ENCODE assay signal across 21 cellular contexts in the genomic region with DNA sequence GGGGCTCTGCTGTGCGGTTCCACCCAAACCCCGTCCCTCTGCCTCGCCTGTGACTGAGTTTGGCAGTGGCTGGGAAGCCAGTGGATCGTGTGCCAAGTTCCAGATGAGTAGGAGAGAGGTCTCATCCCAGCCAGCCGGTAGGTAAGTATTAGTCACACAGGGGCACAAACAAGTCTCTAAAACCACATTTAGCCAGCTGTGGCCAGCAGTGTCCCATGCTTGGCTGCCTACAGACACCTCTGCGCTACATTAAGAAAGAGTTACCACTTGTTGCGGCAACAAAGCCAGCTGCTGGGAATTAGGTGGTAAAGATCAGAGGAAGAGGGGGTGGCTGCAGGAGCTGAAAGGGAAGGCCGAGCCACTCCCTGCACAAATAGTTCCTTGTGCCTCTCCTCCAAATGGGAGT.
A peak's percentile ranks its signal among the peaks of the same experiment; 100 is the strongest.
DNase-seq lines count a peak whose midpoint lies in the region; ATAC-seq and TF ChIP-seq lines count a peak whose summit lies in the region.
"Had no signal": no experiment of that assay in that cellular context is flagged by ENCODE, and none has a peak within 500 bp of the region (broad histone marks: within the 10 kb centered on the region; RNA-seq: fewer than 3 reads in every experiment).

No MANE protein-coding gene starts in this region.

- no peaks in the 10 kb centered on the region for H3K9me3 ChIP-seq in subcutaneous abdominal adipose tissue (ENCODE audit: control insufficient read depth in 5 of 5, low read length in 5 of 5)
- H3K9me3 ChIP-seq: suprapubic skin had no signal

- TF ChIP-seq POLR2A in erythroblast (IDR thresholded peaks at IDR 0.05; ENCODE audit: low read length) = no peak

- peak overlapping the region; percentile 4 for H3K27ac Mint-ChIP-seq in activated naive CD4-positive, alpha-beta T cell treated with anti-CD3 and anti-CD28 coated beads, Interleukin-2, amount 10 ng/mL, durations not matched to agents 7 days and 5 days
- H3K27ac Mint-ChIP-seq: activated CD4-positive, alpha-beta T cell treated with anti-CD3 and anti-CD28 coated beads for 36 hours; activated naive CD8-positive, alpha-beta T cell; CD4-positive, CD25-positive, alpha-beta regulatory T cell had no signal

- no peaks in the 10 kb centered on the region for H3K4me1 Mint-ChIP-seq in activated naive CD4-positive, alpha-beta T cell treated with anti-CD3 and anti-CD28 coated beads, Interleukin-2, amount 10 ng/mL, durations not matched to agents 7 days and 5 days
- H3K4me1 Mint-ChIP-seq: activated CD4-positive, alpha-beta T cell treated with anti-CD3 and anti-CD28 coated beads for 36 hours; CD4-positive, CD25-positive, alpha-beta regulatory T cell had no signal

- peak overlapping the region in 2 of 5 donors; percentile 11 to 25 for H3K4me3 ChIP-seq in subcutaneous abdominal adipose tissue (ENCODE audit: low read depth in 1 of 5, low read length in 5 of 5)
- H3K4me3 ChIP-seq: GM12878, suprapubic skin had no signal

- ATAC-seq in HG02970 (IDR thresholded peaks at IDR 0.05; ENCODE audit: low FRiP score, unreplicated experiment) (no peak), GM21737 (IDR thresholded peaks at IDR 0.05; ENCODE audit: unreplicated experiment) (no peak)
- ATAC-seq: activated CD4-positive, alpha-beta T cell treated with anti-CD3 and anti-CD28 coated beads for 36 hours; effector memory CD8-positive, alpha-beta T cell; GM12878 had no signal

- no peaks in the 10 kb centered on the region for H3K9me3 Mint-ChIP-seq in activated naive CD4-positive, alpha-beta T cell treated with anti-CD3 and anti-CD28 coated beads, Interleukin-2, amount 10 ng/mL, durations not matched to agents 7 days and 5 days
- H3K9me3 Mint-ChIP-seq: effector memory CD8-positive, alpha-beta T cell had no signal

- H3K9ac ChIP-seq in subcutaneous abdominal adipose tissue (ENCODE audit: low read length in 5 of 5) = peak overlapping the region in 1 of 5 donors; percentile 9

- no peaks in the 10 kb centered on the region for H3K36me3 Mint-ChIP-seq in activated naive CD4-positive, alpha-beta T cell treated with anti-CD3 and anti-CD28 coated beads, Interleukin-2, amount 10 ng/mL, durations not matched to agents 7 days and 5 days
- H3K36me3 Mint-ChIP-seq: activated naive CD8-positive, alpha-beta T cell; CD4-positive, CD25-positive, alpha-beta regulatory T cell had no signal

- H3K27me3 Mint-ChIP-seq in activated naive CD4-positive, alpha-beta T cell treated with anti-CD3 and anti-CD28 coated beads, Interleukin-2, amount 10 ng/mL, durations not matched to agents 7 days and 5 days = no peaks in the 10 kb centered on the region
- H3K27me3 Mint-ChIP-seq: activated CD4-positive, alpha-beta T cell treated with anti-CD3 and anti-CD28 coated beads for 36 hours had no signal

- H3K27me3 ChIP-seq in subcutaneous abdominal adipose tissue (ENCODE audit: control insufficient read depth in 5 of 5, insufficient read depth in 4 of 5, low read length in 5 of 5) = no peaks in the 10 kb centered on the region

- H3K27ac ChIP-seq in subcutaneous abdominal adipose tissue (ENCODE audit: low read depth, low read length) = peak overlapping the region; percentile 29
- H3K27ac ChIP-seq: suprapubic skin had no signal

- CTCF ChIA-PET in activated naive CD4-positive, alpha-beta T cell treated with anti-CD3 and anti-CD28 coated beads, Interleukin-2, amount 10 ng/mL, durations not matched to agents 7 days and 5 days (lab: Charles Lee) = no interaction called here

- no peak overlapping the region for H3K4me3 Mint-ChIP-seq in activated naive CD4-positive, alpha-beta T cell treated with anti-CD3 and anti-CD28 coated beads, Interleukin-2, amount 10 ng/mL, durations not matched to agents 7 days and 5 days
- H3K4me3 Mint-ChIP-seq: activated CD4-positive, alpha-beta T cell treated with anti-CD3 and anti-CD28 coated beads for 36 hours; activated naive CD8-positive, alpha-beta T cell; CD4-positive, CD25-positive, alpha-beta regulatory T cell; effector memory CD8-positive, alpha-beta T cell had no signal

- no peak for DNase-seq in activated naive CD4-positive, alpha-beta T cell treated with anti-CD3 and anti-CD28 coated beads, Interleukin-2, amount 10 ng/mL, durations not matched to agents 7 days and 5 days
- DNase-seq in activated naive CD4-positive, alpha-beta T cell (lab: John Stamatoyannopoulos, UW) = no peak
- DNase-seq in SW480 (ENCODE audit: low spot score) (peak; percentile 95), glomerular visceral epithelial cell (ENCODE audit: extremely low spot score) (peak; percentile 90), erythroblast (lab: John Stamatoyannopoulos, UW) (no peak)
- DNase-seq: 8988T; activated CD4-positive, alpha-beta T cell treated with anti-CD3 and anti-CD28 coated beads for 36 hours; CD4-positive, CD25-positive, alpha-beta regulatory T cell; central memory CD4-positive, alpha-beta T cell; effector memory CD8-positive, alpha-beta T cell; EL; islet precursor cell; NCI-H2029; NCI-H69; T-helper 2 cell had no signal

- peaks cover 0 to 17% (median 13%) of the 10 kb centered on the region in 5 donors for H3K4me1 ChIP-seq in subcutaneous abdominal adipose tissue (ENCODE audit: control insufficient read depth in 5 of 5, insufficient read depth in 5 of 5, low read length in 5 of 5)
- H3K4me1 ChIP-seq: suprapubic skin had no signal

- H3K36me3 ChIP-seq in subcutaneous abdominal adipose tissue (ENCODE audit: control insufficient read depth in 5 of 5, insufficient read depth in 5 of 5, low read length in 5 of 5) = no peaks in the 10 kb centered on the region
- H3K36me3 ChIP-seq: suprapubic skin had no signal

Comparison
In these comparisons a context has a peak if more than half of its experiments do, and no peak if none do; other contexts are left out.
1. DNase-seq: peak in SW480 (single experiment) and glomerular visceral epithelial cell (single experiment); none in activated naive CD4-positive, alpha-beta T cell treated with anti-CD3 and anti-CD28 coated beads, Interleukin-2, amount 10 ng/mL, durations not matched to agents 7 days and 5 days (single experiment), activated naive CD4-positive, alpha-beta T cell (0 of 4) and erythroblast (0 of 2).